ENCODE assay signal across 10 cellular contexts in genomic region chr4:53688186-53688790, GRCh38.
A peak's percentile ranks its signal among the peaks of the same experiment; 100 is the strongest.
DNase-seq lines count a peak whose midpoint lies in the region; ATAC-seq, FAIRE-seq and TF ChIP-seq lines count a peak whose summit lies in the region.
"Had no signal": no experiment of that assay in that cellular context is flagged by ENCODE, and none has a peak within 500 bp of the region (broad histone marks: within the 10 kb centered on the region; RNA-seq: fewer than 3 reads in every experiment).

No MANE protein-coding gene starts in this region.

- H3K27ac Mint-ChIP-seq in CD8-positive, alpha-beta memory T cell = no peak overlapping the region

- H4K20me1 ChIP-seq in GM12878 (ENCODE audit: control insufficient read depth, insufficient read depth) = no peaks in the 10 kb centered on the region

- 0 out of 2 replicates have a peak overlapping the region, but pooled peaks have one; percentile 13 for H3K4me2 ChIP-seq in GM12878 (ENCODE audit: control insufficient read depth, insufficient read depth)
- peak overlapping the region; percentile 29 for H3K4me2 ChIP-seq in skeletal muscle satellite cell (ENCODE audit: low read length)

- POLR2A ChIA-PET in GM12878 (lab: Charles Lee) = interaction anchor here (0.7 to 3.8 kb wide), 10 partner anchors 9 to 375 kb away, joined by 3 to 22 read pairs (median 4); no protein-coding TSS in a partner anchor
- POLR2A ChIA-PET in CD8-positive, alpha-beta memory T cell (lab: Charles Lee) = no interaction called here

- ATAC-seq in GM18505 (IDR thresholded peaks at IDR 0.05; ENCODE audit: unreplicated experiment) (peak; percentile 86), GM21737 (IDR thresholded peaks at IDR 0.05; ENCODE audit: unreplicated experiment) (peak; percentile 75), GM12878 (peak; percentile 88), gastroesophageal sphincter (no peak)

- H3K36me3 ChIP-seq in GM12878 (ENCODE audit: control insufficient read depth in 2 of 2, insufficient read depth in 2 of 2, low read length in 1 of 2) (no peaks in the 10 kb centered on the region), skeletal muscle satellite cell (ENCODE audit: insufficient read depth, low read length) (no peaks in the 10 kb centered on the region), gastroesophageal sphincter (no peaks in the 10 kb centered on the region)
- no peaks in the 10 kb centered on the region for H3K36me3 ChIP-seq in CD8-positive, alpha-beta memory T cell (ENCODE audit: insufficient read depth, low read length)
- H3K36me3 ChIP-seq: pancreas had no signal

- FAIRE-seq in GM12878 (lab: Jason Lieb, UNC) = peak; percentile 44
- FAIRE-seq: pancreas had no signal

- 26% methylated on average over 2 of the region's 2 CpGs for WGBS in GM12878 (ENCODE audit: insufficient coverage, insufficient replicate concordance, low lambda C conversion rate, missing lambda C conversion rate)
- 37 to 49% methylated on average over 2 of the region's 2 CpGs for WGBS in gastroesophageal sphincter (ENCODE audit: low coverage in 1 of 2), 2 donors

- peaks cover 0 to 11% (median 0%) of the 10 kb centered on the region in 5 donors for H3K9me3 Mint-ChIP-seq in CD8-positive, alpha-beta memory T cell

- no peak for TF ChIP-seq POLR2A in GM18505 (IDR thresholded peaks at IDR 0.05; ENCODE audit: borderline replicate concordance, extremely low read depth, insufficient read depth, insufficient read length)
- TF ChIP-seq POLR2A in GM12878 (IDR thresholded peaks at IDR 0.05; ENCODE audit: low read depth, low read length) = no peak
- no peak for TF ChIP-seq POLR2A in gastroesophageal sphincter (IDR thresholded peaks at IDR 0.05)

- H3K9me3 ChIP-seq in GM12878 (replicated peaks; ENCODE audit: control insufficient read depth, insufficient read depth, low read length) = no peaks in the 10 kb centered on the region; the same call in 2 of the 3 replicates
- H3K9me3 ChIP-seq in skeletal muscle satellite cell (replicated peaks; ENCODE audit: low read length) = no peaks in the 10 kb centered on the region
- H3K9me3 ChIP-seq in CD8-positive, alpha-beta memory T cell (ENCODE audit: low read length) = no peaks in the 10 kb centered on the region
- H3K9me3 ChIP-seq in gastroesophageal sphincter = no peaks in the 10 kb centered on the region
- H3K9me3 ChIP-seq: pancreas had no signal

- in situ Hi-C loops in KBM-7 (cut with MboI; ENCODE audit: low pct_unique_long_range_greater_than_20kb, low sequenced_read_pairs) (no loop called here), GM12878 (cut with MboI) (no loop called here)

- TF ChIP-seq CTCF in GM12878 (IDR thresholded peaks at IDR 0.05 in 2 of 3, conservative IDR thresholded peaks at IDR 0.05 in 1 of 3; ENCODE audit: control insufficient read depth in 2 of 3, extremely low read depth in 1 of 3, insufficient read depth in 1 of 3, low read depth in 3 of 3, low read length in 3 of 3) (no peak), gastroesophageal sphincter (IDR thresholded peaks at IDR 0.05) (no peak)

- H3K4me3 Mint-ChIP-seq in CD8-positive, alpha-beta memory T cell = no peak overlapping the region

- H3K27ac ChIP-seq in GM12878 (ENCODE audit: control insufficient read depth, insufficient read depth) (peak overlapping the region; percentile 1; the same call in 1 of the 2 replicates), gastroesophageal sphincter (no peak overlapping the region)
- H3K27ac ChIP-seq in CD8-positive, alpha-beta memory T cell (ENCODE audit: low read depth, low read length) = no peak overlapping the region
- H3K27ac ChIP-seq: pancreas, VCaP had no signal

- peaks cover 4% of the 10 kb centered on the region; the same call in 1 of the 2 replicates for H3K4me1 ChIP-seq in GM12878 (ENCODE audit: control insufficient read depth, insufficient read depth, low read length)
- peaks cover 22% of the 10 kb centered on the region for H3K4me1 ChIP-seq in skeletal muscle satellite cell (ENCODE audit: control insufficient read depth, insufficient read depth, low read length)
- no peaks in the 10 kb centered on the region for H3K4me1 ChIP-seq in CD8-positive, alpha-beta memory T cell (ENCODE audit: insufficient read depth, low read length)
- no peaks in the 10 kb centered on the region for H3K4me1 ChIP-seq in gastroesophageal sphincter
- H3K4me1 ChIP-seq: pancreas had no signal

- no peak overlapping the region for H2AFZ ChIP-seq in GM12878 (ENCODE audit: control insufficient read depth, low read depth, low read length)

- H3K27me3 ChIP-seq in GM12878 (replicated peaks in 1 of 2; ENCODE audit: control insufficient read depth in 2 of 2, insufficient read depth in 2 of 2, low read length in 1 of 2) = no peaks in the 10 kb centered on the region
- H3K27me3 ChIP-seq in skeletal muscle satellite cell (ENCODE audit: control insufficient read depth, insufficient read depth, low read length) = no peaks in the 10 kb centered on the region
- H3K27me3 ChIP-seq in CD8-positive, alpha-beta memory T cell (ENCODE audit: insufficient read depth, low read length, poor library complexity, severe bottlenecking) = no peaks in the 10 kb centered on the region
- H3K27me3 ChIP-seq in gastroesophageal sphincter = peaks cover 3% of the 10 kb centered on the region
- H3K27me3 ChIP-seq: pancreas had no signal

- peak in 1 of 2 experiments; percentile 49; a peak in 1 of 4 replicates for TF ChIP-seq EP300 in GM12878 (IDR thresholded peaks at IDR 0.05; ENCODE audit: borderline replicate concordance in 1 of 2, control insufficient read depth in 1 of 2, low read depth in 2 of 2, low read length in 2 of 2)
- TF ChIP-seq EP300 in gastroesophageal sphincter (IDR thresholded peaks at IDR 0.05) = no peak

- SMC1A ChIA-PET in GM12878 (lab: Charles Lee; ENCODE audit: uncharacterized antibody, unreplicated experiment) = interaction anchor here (0.9 to 8.7 kb wide), 10 partner anchors 9 to 198 kb away, joined by 3 to 145 read pairs (median 4); no protein-coding TSS in a partner anchor

- CTCF ChIA-PET in GM12878 (lab: Yijun Ruan, JAX) = interaction anchor here (0.8 to 6.8 kb wide), 8 partner anchors 10 to 546 kb away, joined by 3 to 37 read pairs (median 6); no protein-coding TSS in a partner anchor
- CTCF ChIA-PET in CD8-positive, alpha-beta memory T cell (lab: Charles Lee) = no interaction called here

- DNase-seq in KBM-7 = peak; percentile 47
- DNase-seq in GM12878 (ENCODE audit: low read depth, low spot score) = peak; percentile 76
- no peak for DNase-seq in CD8-positive, alpha-beta memory T cell
- DNase-seq in activated effector memory CD4-positive, alpha-beta T cell treated with Interleukin-2 at 50 U/mL for 16 hours = no peak

- TF ChIP-seq RAD21 in GM12878 (IDR thresholded peaks at IDR 0.05; ENCODE audit: insufficient read depth, low read depth, low read length) = no peak

- H3K4me1 Mint-ChIP-seq in CD8-positive, alpha-beta memory T cell = no peaks in the 10 kb centered on the region

- H3K4me3 ChIP-seq in GM12878 = no peak overlapping the region
- no peak overlapping the region for H3K4me3 ChIP-seq in skeletal muscle satellite cell (ENCODE audit: low read length)
- no peak overlapping the region for H3K4me3 ChIP-seq in CD8-positive, alpha-beta memory T cell (ENCODE audit: low read length)
- H3K4me3 ChIP-seq in gastroesophageal sphincter = no peak overlapping the region
- H3K4me3 ChIP-seq: pancreas had no signal

- H3K79me2 ChIP-seq in GM12878 (ENCODE audit: control insufficient read depth, insufficient read depth, low read length) = no peaks in the 10 kb centered on the region

- H3K36me3 Mint-ChIP-seq in CD8-positive, alpha-beta memory T cell = no peaks in the 10 kb centered on the region

- H3K27me3 Mint-ChIP-seq in CD8-positive, alpha-beta memory T cell = peaks cover 13 to 20% of the 10 kb centered on the region in 2 donors

- RAD21 ChIA-PET in GM12878 (lab: Charles Lee; ENCODE audit: unreplicated experiment) = interaction anchor here (1.1 to 3.5 kb wide), 11 partner anchors 10 to 124 kb away, joined by 3 to 30 read pairs (median 13); no protein-coding TSS in a partner anchor

- intact Hi-C loops in GM12878 (cut with micrococcal nuclease; ENCODE audit: unreplicated experiment) = no loop called here

- no TSS peak for BruUV-seq in GM12878 (replicated peaks; lab: Mats Ljungman, UMichigan)

- H3K9ac ChIP-seq in GM12878 (ENCODE audit: control insufficient read depth, insufficient read depth, low read length) (no peak overlapping the region), skeletal muscle satellite cell (ENCODE audit: low read depth, low read length) (no peak overlapping the region)

TF ChIP-seq in GM12878, 131 proteins besides CTCF, POLR2A, EP300 and RAD21 (continues in another document):
- TF ChIP-seq RB1 (IDR thresholded peaks at IDR 0.05; ENCODE audit: borderline replicate concordance) (no peak), NFIC (IDR thresholded peaks at IDR 0.05; ENCODE audit: low read depth, low read length) (peak; percentile 67; the same call in 1 of the 2 replicates), IKZF1 (conservative IDR thresholded peaks at IDR 0.05) (peak; percentile 84), RUNX3 (IDR thresholded peaks at IDR 0.05; ENCODE audit: low read length) (peak; percentile 95), BCL3 (IDR thresholded peaks at IDR 0.05; ENCODE audit: borderline replicate concordance, insufficient read depth, low read depth, low read length, poor library complexity, severe bottlenecking) (peak; percentile 59), RELB (IDR thresholded peaks at IDR 0.05; ENCODE audit: low read depth) (peak; percentile 84)

Comparison
In these comparisons a context has a peak if more than half of its experiments do, and no peak if none do; other contexts are left out.
1. DNase-seq: peak in KBM-7 (single experiment) and GM12878 (single experiment); none in CD8-positive, alpha-beta memory T cell (0 of 5) and activated effector memory CD4-positive, alpha-beta T cell treated with Interleukin-2 at 50 U/mL for 16 hours (single experiment).